Comparison of ENCODE assay signal across 8 cellular contexts in genomic region chr2:170929686-170930050, GRCh38. TPM values are rescaled to one million over a fixed set of nuclear protein-coding genes. Genes with fewer than 3 reads are reported as not detected.
A peak's percentile ranks its signal among the peaks of the same experiment; 100 is the strongest.
DNase-seq lines count a peak whose midpoint lies in the region; ATAC-seq, FAIRE-seq and TF ChIP-seq lines count a peak whose summit lies in the region.

No MANE protein-coding gene starts in this region.

- H3K9me3 ChIP-seq in adipocyte (ENCODE audit: control insufficient read depth, low read length): no peaks in the 10 kb centered on the region
- no peaks in the 10 kb centered on the region for H3K9me3 ChIP-seq in prostate gland

- FAIRE-seq in RCC 7860 (lab: Jason Lieb, UNC): no peak

- TF ChIP-seq POLR2A in prostate gland (IDR thresholded peaks at IDR 0.05): no peak

- ATAC-seq in activated CD4-positive, CD25-positive, alpha-beta regulatory T cell treated with anti-CD3 and anti-CD28 coated beads, Interleukin-2, amount 50 U/mL, for 24 hours: no peak
- ATAC-seq in HG03095 (IDR thresholded peaks at IDR 0.05; ENCODE audit: unreplicated experiment) (peak; percentile 5), left ventricle myocardium superior (peak; percentile 33)

- WGBS in prostate gland: 0% methylated on average over 21 of the region's 21 CpGs

- H3K27me3 ChIP-seq in adipocyte (replicated peaks; ENCODE audit: control insufficient read depth, insufficient read depth, low read length): no peaks in the 10 kb centered on the region
- H3K27me3 ChIP-seq in prostate gland (replicated peaks; ENCODE audit: insufficient read depth): no peaks in the 10 kb centered on the region

- no peak for TF ChIP-seq CTCF in prostate gland (IDR thresholded peaks at IDR 0.05)

- DNase-seq in activated CD4-positive, CD25-positive, alpha-beta regulatory T cell treated with anti-CD3 and anti-CD28 coated beads, Interleukin-2, amount 50 U/mL, for 72 hours: peak; percentile 63
- DNase-seq in RCC 7860 (ENCODE audit: low spot score) (peak; percentile 8), adipocyte (ENCODE audit: low read depth) (peak; percentile 73), left ventricle myocardium superior (peak; percentile 64), prostate gland (ENCODE audit: low spot score) (peak; percentile 34), epidermal melanocyte (ENCODE audit: insufficient read length, low spot score) (no peak)

- intact Hi-C loops in left ventricle myocardium superior (cut with micrococcal nuclease): no loop called here
- intact Hi-C loops in prostate gland (cut with DNase I): no loop called here

- H3K4me1 ChIP-seq in adipocyte (ENCODE audit: control insufficient read depth, insufficient read depth, low read length) (peaks cover 22% of the 10 kb centered on the region), prostate gland (replicated peaks) (no peaks in the 10 kb centered on the region)

- H3K4me3 ChIP-seq in adipocyte (ENCODE audit: low read length): peak overlapping the region; percentile 95
- peak overlapping the region; percentile 66 to 94 for H3K4me3 ChIP-seq in prostate gland

- peak overlapping the region; percentile 89 to 92 for H3K27ac ChIP-seq in prostate gland

- H3K36me3 ChIP-seq in adipocyte (ENCODE audit: control insufficient read depth, insufficient read depth, low read length, severe bottlenecking) (no peaks in the 10 kb centered on the region), prostate gland (no peaks in the 10 kb centered on the region)

- peak overlapping the region; percentile 96 for H3K9ac ChIP-seq in adipocyte (ENCODE audit: low read length)

RNA-seq across cellular contexts. Expression of gene GORASP2, which starts 0.6 kb away (rescaled TPM):
- total RNA-seq in left ventricle myocardium superior (59.0 TPM), prostate gland (10 to 100 TPM; 67.6 to 81.1 TPM)

Comparison
In these comparisons a context has a peak if more than half of its experiments do, and no peak if none do; other contexts are left out.
1. ATAC-seq: peak in HG03095 (single experiment) and left ventricle myocardium superior (single experiment); none in activated CD4-positive, CD25-positive, alpha-beta regulatory T cell treated with anti-CD3 and anti-CD28 coated beads, Interleukin-2, amount 50 U/mL, for 24 hours (0 of 2).